In the genomic region with DNA sequence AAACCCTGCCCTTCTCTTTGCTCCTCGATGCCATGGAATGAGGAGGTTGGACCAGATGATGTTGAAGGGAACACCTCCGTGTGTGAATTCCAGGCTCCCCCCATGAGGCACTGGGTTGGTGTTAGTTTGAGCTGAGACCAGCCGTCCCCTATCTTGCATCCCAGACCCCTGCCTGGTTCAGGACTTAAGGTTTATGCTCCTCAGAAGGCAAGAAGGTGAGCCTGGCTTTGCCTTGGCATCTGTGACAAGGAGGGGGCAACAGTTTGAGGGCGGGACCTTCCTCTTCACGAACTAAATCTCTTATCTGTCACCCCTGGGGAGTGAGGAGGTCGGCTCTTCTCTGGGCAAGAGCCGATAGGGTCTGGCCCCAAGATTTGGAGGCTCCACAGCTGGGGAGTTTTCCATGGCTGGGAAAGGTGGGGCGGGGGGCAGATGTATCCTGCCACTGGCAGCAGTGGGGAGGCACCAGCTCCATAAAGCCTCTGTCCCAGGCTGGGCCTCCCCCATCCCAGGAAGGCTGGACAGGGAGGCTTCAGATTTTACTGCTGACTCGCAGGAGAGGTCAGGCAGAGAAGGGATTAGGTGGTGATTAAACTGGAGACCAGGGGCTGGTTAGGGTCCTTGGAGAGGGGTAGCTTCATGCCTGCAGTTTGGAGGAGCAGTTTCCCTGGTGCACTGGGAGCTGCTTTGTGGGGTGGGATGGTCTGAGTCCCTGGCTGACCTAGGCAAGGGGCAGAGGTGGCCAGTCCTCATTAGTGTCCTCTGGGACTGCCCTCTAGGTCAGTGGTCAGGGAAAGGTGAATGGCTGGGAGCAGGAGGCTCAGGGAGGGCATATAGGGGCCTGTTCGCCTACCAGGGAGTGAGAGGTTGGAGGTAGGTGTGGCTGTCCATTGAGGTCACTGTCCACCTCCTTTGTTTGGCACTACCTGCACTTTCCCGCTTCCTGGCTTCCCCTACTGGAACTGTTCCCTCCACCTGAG, we compare ENCODE assay signal across 8 cellular contexts. TPM values are rescaled to one million over a fixed set of nuclear protein-coding genes. Genes with fewer than 3 reads are reported as not detected.
DNase-seq lines count a peak whose midpoint lies in the region; ATAC-seq, FAIRE-seq and TF ChIP-seq lines count a peak whose summit lies in the region.

No MANE protein-coding gene starts in this region.

- H3K4me3 ChIP-seq in bronchial epithelial cell (ENCODE audit: low read depth, low read length): peak overlapping the region; percentile 88
- H3K4me3 ChIP-seq in lung: peak overlapping the region; percentile 47

- 27 to 29% methylated on average over 11 of the region's 11 CpGs for WGBS in lung, 2 donors

- FAIRE-seq in bronchial epithelial cell (lab: Jason Lieb, UNC): no peak
- peak; percentile 74 for FAIRE-seq in urothelium cell line (lab: Jason Lieb, UNC)

- H3K9me3 Mint-ChIP-seq in activated naive CD4-positive, alpha-beta T cell treated with anti-CD3 and anti-CD28 coated beads, Interleukin-2, amount 10 ng/mL, durations not matched to agents 7 days and 5 days: no peaks in the 10 kb centered on the region

- H3K27me3 Mint-ChIP-seq in activated naive CD4-positive, alpha-beta T cell treated with anti-CD3 and anti-CD28 coated beads, Interleukin-2, amount 10 ng/mL, durations not matched to agents 7 days and 5 days: peaks cover 25% of the 10 kb centered on the region

- TF ChIP-seq CTCF in bronchial epithelial cell (IDR thresholded peaks at IDR 0.05; ENCODE audit: insufficient read depth, low read length, severe bottlenecking) (no peak), lung (IDR thresholded peaks at IDR 0.05; ENCODE audit: control extremely low read depth, extremely low read depth) (no peak)

- peaks cover 2% of the 10 kb centered on the region for H3K36me3 Mint-ChIP-seq in activated naive CD4-positive, alpha-beta T cell treated with anti-CD3 and anti-CD28 coated beads, Interleukin-2, amount 10 ng/mL, durations not matched to agents 7 days and 5 days

- peaks cover 8% of the 10 kb centered on the region for H3K36me3 ChIP-seq in bronchial epithelial cell (ENCODE audit: control insufficient read depth, insufficient read depth, low read length)
- no peaks in the 10 kb centered on the region for H3K36me3 ChIP-seq in lung (ENCODE audit: control insufficient read depth in 2 of 2, insufficient read depth in 2 of 2, low read length in 2 of 2)

- no peak overlapping the region for H3K27ac Mint-ChIP-seq in activated naive CD4-positive, alpha-beta T cell treated with anti-CD3 and anti-CD28 coated beads, Interleukin-2, amount 10 ng/mL, durations not matched to agents 7 days and 5 days

- CTCF ChIA-PET in activated naive CD4-positive, alpha-beta T cell treated with anti-CD3 and anti-CD28 coated beads, Interleukin-2, amount 10 ng/mL, durations not matched to agents 7 days and 5 days (lab: Charles Lee): interaction anchor here (1.3 to 2.5 kb wide), 7 partner anchors 8 to 110 kb away, joined by 3 to 13 read pairs (median 5); a partner anchor contains a TSS

- H3K27me3 ChIP-seq in bronchial epithelial cell (ENCODE audit: control insufficient read depth, insufficient read depth, low read length) (no peaks in the 10 kb centered on the region), lung (ENCODE audit: control insufficient read depth, insufficient read depth) (no peaks in the 10 kb centered on the region)

- peak overlapping the region; percentile 83 for H3K4me3 Mint-ChIP-seq in activated naive CD4-positive, alpha-beta T cell treated with anti-CD3 and anti-CD28 coated beads, Interleukin-2, amount 10 ng/mL, durations not matched to agents 7 days and 5 days

- ATAC-seq in lung (ENCODE audit: insufficient read depth, low FRiP score): no peak
- ATAC-seq in HG02763 (IDR thresholded peaks at IDR 0.05; ENCODE audit: unreplicated experiment): no peak
- no peak for ATAC-seq in GM19397 (IDR thresholded peaks at IDR 0.05; ENCODE audit: unreplicated experiment)

- H3K4me1 Mint-ChIP-seq in activated naive CD4-positive, alpha-beta T cell treated with anti-CD3 and anti-CD28 coated beads, Interleukin-2, amount 10 ng/mL, durations not matched to agents 7 days and 5 days: peaks cover 44% of the 10 kb centered on the region

- H3K4me1 ChIP-seq in lung (ENCODE audit: control insufficient read depth in 2 of 2, insufficient read depth in 2 of 2, low read length in 2 of 2): peaks cover 2 to 4% of the 10 kb centered on the region in 2 donors

- DNase-seq in activated naive CD4-positive, alpha-beta T cell treated with anti-CD3 and anti-CD28 coated beads, Interleukin-2, amount 10 ng/mL, durations not matched to agents 7 days and 5 days: no peak
- DNase-seq in activated naive CD4-positive, alpha-beta T cell treated with Interleukin-2 at 50 U/mL for 16 hours: no peak
- DNase-seq in bronchial epithelial cell (ENCODE audit: low read depth) (no peak), lung (ENCODE audit: low spot score) (no peak), urothelium cell line (ENCODE audit: low spot score) (no peak), GM19238 (ENCODE audit: insufficient read length, low spot score) (no peak)

- peaks cover 0 to 2% of the 10 kb centered on the region in 2 donors for H3K9me3 ChIP-seq in lung (ENCODE audit: control insufficient read depth in 2 of 2, insufficient read depth in 1 of 2, low read length in 1 of 2)

- no peak overlapping the region for H3K27ac ChIP-seq in lung (ENCODE audit: low read depth in 1 of 2, low read length in 1 of 2)

RNA-seq across cellular contexts. Expression of a gene that starts 1.1 kb away (rescaled TPM):
- total RNA-seq in bronchial epithelial cell: 32.6 and 34.5 TPM in 2 replicates
- total RNA-seq in lung: 10 to 100 TPM in 1 of 2 donors, 1 to 10 TPM in 1; 8.8 to 10.3 TPM
- 1 to 10 TPM; 6.1 to 7.2 TPM for polyA plus RNA-seq in lung

RNA-seq across cellular contexts. Expression of a gene that starts 10.7 kb away (rescaled TPM):
- total RNA-seq in bronchial epithelial cell (14.1 and 15.5 TPM in 2 replicates), lung (10 to 100 TPM in 1 of 2 donors, 1 to 10 TPM in 1; 8.5 to 19.7 TPM)
- polyA plus RNA-seq in lung: 10 to 100 TPM in 1 of 2 donors, 1 to 10 TPM in 1; 8.9 to 10.4 TPM

RNA-seq across cellular contexts. Expression of a gene that starts 27.6 kb away (rescaled TPM):
- 16.0 and 53.2 TPM in 2 replicates for total RNA-seq in bronchial epithelial cell
- total RNA-seq in lung: 10 to 100 TPM in 1 of 2 donors, 1 to 10 TPM in 1; 1.8 to 21.0 TPM
- polyA plus RNA-seq in lung: 10 to 100 TPM; 30.0 to 40.0 TPM

RNA-seq across cellular contexts. Expression of a gene that starts 41.1 kb away (rescaled TPM):
- total RNA-seq in bronchial epithelial cell (0.38 and 0.53 TPM in 2 replicates), lung (10 to 100 TPM; 10.9 to 11.9 TPM)
- polyA plus RNA-seq in lung: 1 to 10 TPM; 4.1 to 6.0 TPM

RNA-seq across cellular contexts. Expression of a gene that starts 41.3 kb away (rescaled TPM):
- total RNA-seq in bronchial epithelial cell (17.9 and 20.1 TPM in 2 replicates), lung (100 to 1,000 TPM in 1 of 2 donors, 10 to 100 TPM in 1; 52.8 to 157 TPM)
- polyA plus RNA-seq in lung: 10 to 100 TPM; 15.8 to 37.4 TPM
